1 cellular context compared by ENCODE assay signal in the genomic region with DNA sequence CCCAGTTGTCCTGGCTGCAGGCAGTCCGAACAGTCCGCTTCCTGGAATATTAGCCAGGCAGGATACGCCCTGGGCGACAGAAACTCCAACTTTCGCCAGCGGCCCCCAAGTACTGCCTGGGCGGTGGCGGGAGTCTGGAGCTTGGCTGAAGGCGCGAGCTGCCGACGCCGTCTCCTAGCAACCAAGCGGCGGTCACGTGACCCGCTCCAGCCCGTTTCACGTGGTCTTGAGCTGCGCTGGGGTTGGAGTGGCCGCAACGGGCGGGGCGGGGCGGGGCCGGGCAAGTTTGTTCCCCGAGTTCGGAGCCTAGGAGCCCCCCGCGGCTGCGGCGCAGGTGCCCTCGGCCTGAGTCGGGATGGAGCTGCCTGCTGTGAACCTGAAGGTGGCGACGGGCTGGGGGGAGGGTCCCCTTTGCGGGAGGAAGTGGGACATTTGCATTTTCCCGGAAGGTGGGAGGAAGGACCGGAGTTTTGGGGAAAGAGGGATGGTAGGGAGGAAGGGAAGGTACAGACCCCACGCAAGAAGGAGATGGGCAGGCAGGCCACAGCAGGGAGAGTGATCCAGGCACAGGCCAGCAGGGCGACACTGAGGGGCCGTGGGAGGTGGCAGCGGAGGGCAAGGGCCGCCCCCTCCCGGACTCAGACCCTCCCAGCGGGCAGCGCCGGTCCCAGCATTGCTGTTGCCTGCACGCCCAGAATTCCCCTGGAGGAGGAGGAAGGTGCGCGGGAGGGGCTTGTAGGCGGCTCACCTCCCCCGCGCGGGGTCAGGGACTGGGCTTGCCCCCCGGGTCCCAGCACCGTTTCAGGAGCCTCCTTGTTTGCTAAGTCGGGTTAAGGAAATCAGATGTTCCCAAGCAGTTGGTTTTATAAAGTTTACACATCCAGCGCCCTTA.
TF ChIP-seq lines count a peak whose summit lies in the region.

A gene with protein sequence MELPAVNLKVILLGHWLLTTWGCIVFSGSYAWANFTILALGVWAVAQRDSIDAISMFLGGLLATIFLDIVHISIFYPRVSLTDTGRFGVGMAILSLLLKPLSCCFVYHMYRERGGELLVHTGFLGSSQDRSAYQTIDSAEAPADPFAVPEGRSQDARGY (plus strand): TSS at position 283 of the 892 bp plus-strand sequence. CDS start 73 bp downstream, at position 356.

TF ChIP-seq in HepG2, 621 proteins besides CTCF, POLR2A, EP300 and RAD21 (continued from another document and continues in another):
- TF ChIP-seq, protein P1, sequence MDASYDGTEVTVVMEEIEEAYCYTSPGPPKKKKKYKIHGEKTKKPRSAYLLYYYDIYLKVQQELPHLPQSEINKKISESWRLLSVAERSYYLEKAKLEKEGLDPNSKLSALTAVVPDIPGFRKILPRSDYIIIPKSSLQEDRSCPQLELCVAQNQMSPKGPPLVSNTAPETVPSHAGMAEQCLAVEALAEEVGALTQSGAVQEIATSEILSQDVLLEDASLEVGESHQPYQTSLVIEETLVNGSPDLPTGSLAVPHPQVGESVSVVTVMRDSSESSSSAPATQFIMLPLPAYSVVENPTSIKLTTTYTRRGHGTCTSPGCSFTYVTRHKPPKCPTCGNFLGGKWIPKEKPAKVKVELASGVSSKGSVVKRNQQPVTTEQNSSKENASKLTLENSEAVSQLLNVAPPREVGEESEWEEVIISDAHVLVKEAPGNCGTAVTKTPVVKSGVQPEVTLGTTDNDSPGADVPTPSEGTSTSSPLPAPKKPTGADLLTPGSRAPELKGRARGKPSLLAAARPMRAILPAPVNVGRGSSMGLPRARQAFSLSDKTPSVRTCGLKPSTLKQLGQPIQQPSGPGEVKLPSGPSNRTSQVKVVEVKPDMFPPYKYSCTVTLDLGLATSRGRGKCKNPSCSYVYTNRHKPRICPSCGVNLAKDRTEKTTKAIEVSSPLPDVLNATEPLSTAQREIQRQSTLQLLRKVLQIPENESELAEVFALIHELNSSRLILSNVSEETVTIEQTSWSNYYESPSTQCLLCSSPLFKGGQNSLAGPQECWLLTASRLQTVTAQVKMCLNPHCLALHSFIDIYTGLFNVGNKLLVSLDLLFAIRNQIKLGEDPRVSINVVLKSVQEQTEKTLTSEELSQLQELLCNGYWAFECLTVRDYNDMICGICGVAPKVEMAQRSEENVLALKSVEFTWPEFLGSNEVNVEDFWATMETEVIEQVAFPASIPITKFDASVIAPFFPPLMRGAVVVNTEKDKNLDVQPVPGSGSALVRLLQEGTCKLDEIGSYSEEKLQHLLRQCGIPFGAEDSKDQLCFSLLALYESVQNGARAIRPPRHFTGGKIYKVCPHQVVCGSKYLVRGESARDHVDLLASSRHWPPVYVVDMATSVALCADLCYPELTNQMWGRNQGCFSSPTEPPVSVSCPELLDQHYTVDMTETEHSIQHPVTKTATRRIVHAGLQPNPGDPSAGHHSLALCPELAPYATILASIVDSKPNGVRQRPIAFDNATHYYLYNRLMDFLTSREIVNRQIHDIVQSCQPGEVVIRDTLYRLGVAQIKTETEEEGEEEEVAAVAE (CRISPR knock-in tag; IDR thresholded peaks at IDR 0.05; ENCODE audit: borderline replicate concordance): no peak
- TF ChIP-seq ZNF672 (CRISPR knock-in tag; IDR thresholded peaks at IDR 0.05): no peak
- TF ChIP-seq, protein P2, sequence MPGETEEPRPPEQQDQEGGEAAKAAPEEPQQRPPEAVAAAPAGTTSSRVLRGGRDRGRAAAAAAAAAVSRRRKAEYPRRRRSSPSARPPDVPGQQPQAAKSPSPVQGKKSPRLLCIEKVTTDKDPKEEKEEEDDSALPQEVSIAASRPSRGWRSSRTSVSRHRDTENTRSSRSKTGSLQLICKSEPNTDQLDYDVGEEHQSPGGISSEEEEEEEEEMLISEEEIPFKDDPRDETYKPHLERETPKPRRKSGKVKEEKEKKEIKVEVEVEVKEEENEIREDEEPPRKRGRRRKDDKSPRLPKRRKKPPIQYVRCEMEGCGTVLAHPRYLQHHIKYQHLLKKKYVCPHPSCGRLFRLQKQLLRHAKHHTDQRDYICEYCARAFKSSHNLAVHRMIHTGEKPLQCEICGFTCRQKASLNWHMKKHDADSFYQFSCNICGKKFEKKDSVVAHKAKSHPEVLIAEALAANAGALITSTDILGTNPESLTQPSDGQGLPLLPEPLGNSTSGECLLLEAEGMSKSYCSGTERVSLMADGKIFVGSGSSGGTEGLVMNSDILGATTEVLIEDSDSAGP (CRISPR knock-in tag; IDR thresholded peaks at IDR 0.05; ENCODE audit: borderline replicate concordance): peak; percentile 82; the same call in 1 of the 2 replicates
- no peak for TF ChIP-seq ZNF615 (CRISPR knock-in tag; IDR thresholded peaks at IDR 0.05; ENCODE audit: borderline replicate concordance)
- TF ChIP-seq, protein P3, sequence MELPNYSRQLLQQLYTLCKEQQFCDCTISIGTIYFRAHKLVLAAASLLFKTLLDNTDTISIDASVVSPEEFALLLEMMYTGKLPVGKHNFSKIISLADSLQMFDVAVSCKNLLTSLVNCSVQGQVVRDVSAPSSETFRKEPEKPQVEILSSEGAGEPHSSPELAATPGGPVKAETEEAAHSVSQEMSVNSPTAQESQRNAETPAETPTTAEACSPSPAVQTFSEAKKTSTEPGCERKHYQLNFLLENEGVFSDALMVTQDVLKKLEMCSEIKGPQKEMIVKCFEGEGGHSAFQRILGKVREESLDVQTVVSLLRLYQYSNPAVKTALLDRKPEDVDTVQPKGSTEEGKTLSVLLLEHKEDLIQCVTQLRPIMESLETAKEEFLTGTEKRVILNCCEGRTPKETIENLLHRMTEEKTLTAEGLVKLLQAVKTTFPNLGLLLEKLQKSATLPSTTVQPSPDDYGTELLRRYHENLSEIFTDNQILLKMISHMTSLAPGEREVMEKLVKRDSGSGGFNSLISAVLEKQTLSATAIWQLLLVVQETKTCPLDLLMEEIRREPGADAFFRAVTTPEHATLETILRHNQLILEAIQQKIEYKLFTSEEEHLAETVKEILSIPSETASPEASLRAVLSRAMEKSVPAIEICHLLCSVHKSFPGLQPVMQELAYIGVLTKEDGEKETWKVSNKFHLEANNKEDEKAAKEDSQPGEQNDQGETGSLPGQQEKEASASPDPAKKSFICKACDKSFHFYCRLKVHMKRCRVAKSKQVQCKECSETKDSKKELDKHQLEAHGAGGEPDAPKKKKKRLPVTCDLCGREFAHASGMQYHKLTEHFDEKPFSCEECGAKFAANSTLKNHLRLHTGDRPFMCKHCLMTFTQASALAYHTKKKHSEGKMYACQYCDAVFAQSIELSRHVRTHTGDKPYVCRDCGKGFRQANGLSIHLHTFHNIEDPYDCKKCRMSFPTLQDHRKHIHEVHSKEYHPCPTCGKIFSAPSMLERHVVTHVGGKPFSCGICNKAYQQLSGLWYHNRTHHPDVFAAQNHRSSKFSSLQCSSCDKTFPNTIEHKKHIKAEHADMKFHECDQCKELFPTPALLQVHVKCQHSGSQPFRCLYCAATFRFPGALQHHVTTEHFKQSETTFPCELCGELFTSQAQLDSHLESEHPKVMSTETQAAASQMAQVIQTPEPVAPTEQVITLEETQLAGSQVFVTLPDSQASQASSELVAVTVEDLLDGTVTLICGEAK (IDR thresholded peaks at IDR 0.05): no peak
- TF ChIP-seq, protein P3 (CRISPR knock-in tag; IDR thresholded peaks at IDR 0.05): 0 out of 2 replicates have a peak, but pooled peaks have one; percentile 26
- TF ChIP-seq ZNF224 (CRISPR knock-in tag; IDR thresholded peaks at IDR 0.05): no peak
- no peak for TF ChIP-seq ZNF329 (CRISPR knock-in tag; IDR thresholded peaks at IDR 0.05; ENCODE audit: low read depth)
- TF ChIP-seq JUN (CRISPR knock-in tag; IDR thresholded peaks at IDR 0.05): 0 out of 2 replicates have a peak, but pooled peaks have one; percentile 57
- TF ChIP-seq, protein P4, sequence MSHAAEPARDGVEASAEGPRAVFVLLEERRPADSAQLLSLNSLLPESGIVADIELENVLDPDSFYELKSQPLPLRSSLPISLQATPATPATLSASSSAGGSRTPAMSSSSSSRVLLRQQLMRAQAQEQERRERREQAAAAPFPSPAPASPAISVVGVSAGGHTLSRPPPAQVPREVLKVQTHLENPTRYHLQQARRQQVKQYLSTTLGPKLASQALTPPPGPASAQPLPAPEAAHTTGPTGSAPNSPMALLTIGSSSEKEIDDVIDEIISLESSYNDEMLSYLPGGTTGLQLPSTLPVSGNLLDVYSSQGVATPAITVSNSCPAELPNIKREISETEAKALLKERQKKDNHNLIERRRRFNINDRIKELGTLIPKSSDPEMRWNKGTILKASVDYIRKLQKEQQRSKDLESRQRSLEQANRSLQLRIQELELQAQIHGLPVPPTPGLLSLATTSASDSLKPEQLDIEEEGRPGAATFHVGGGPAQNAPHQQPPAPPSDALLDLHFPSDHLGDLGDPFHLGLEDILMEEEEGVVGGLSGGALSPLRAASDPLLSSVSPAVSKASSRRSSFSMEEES (CRISPR knock-in tag; IDR thresholded peaks at IDR 0.05): peak; percentile 61; the same call in 1 of the 2 replicates
- TF ChIP-seq ETV5 (CRISPR knock-in tag; IDR thresholded peaks at IDR 0.05; ENCODE audit: borderline replicate concordance): peak; percentile 13; the same call in 1 of the 2 replicates
- TF ChIP-seq ZNF678 (CRISPR knock-in tag; IDR thresholded peaks at IDR 0.05): no peak
- TF ChIP-seq POLR2AphosphoS5 (IDR thresholded peaks at IDR 0.05; ENCODE audit: low read depth, low read length): peak; percentile 62
- peak; percentile 53; the same call in 1 of the 2 replicates for TF ChIP-seq SETDB1 (CRISPR knock-in tag; IDR thresholded peaks at IDR 0.05; ENCODE audit: borderline replicate concordance)
- peak; percentile 96; the same call in 2 of the 3 replicates for TF ChIP-seq MXI1 (IDR thresholded peaks at IDR 0.05; ENCODE audit: borderline replicate concordance, low read depth, low read length)
- no peak for TF ChIP-seq CEBPG (CRISPR knock-in tag; IDR thresholded peaks at IDR 0.05)
- peak; percentile 43; the same call in 1 of the 2 replicates for TF ChIP-seq PITX1 (CRISPR knock-in tag; IDR thresholded peaks at IDR 0.05)
- TF ChIP-seq, protein P5, sequence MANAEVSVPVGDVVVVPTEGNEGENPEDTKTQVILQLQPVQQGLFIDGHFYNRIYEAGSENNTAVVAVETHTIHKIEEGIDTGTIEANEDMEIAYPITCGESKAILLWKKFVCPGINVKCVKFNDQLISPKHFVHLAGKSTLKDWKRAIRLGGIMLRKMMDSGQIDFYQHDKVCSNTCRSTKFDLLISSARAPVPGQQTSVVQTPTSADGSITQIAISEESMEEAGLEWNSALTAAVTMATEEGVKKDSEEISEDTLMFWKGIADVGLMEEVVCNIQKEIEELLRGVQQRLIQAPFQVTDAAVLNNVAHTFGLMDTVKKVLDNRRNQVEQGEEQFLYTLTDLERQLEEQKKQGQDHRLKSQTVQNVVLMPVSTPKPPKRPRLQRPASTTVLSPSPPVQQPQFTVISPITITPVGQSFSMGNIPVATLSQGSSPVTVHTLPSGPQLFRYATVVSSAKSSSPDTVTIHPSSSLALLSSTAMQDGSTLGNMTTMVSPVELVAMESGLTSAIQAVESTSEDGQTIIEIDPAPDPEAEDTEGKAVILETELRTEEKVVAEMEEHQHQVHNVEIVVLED (CRISPR knock-in tag; IDR thresholded peaks at IDR 0.05; ENCODE audit: borderline replicate concordance): peak; percentile 47; the same call in 1 of the 2 replicates
- TF ChIP-seq SOX6 (IDR thresholded peaks at IDR 0.05): no peak
- peak; percentile 36; the same call in 1 of the 2 replicates for TF ChIP-seq SOX6 (CRISPR knock-in tag; IDR thresholded peaks at IDR 0.05)
- TF ChIP-seq ZNF776 (CRISPR knock-in tag; IDR thresholded peaks at IDR 0.05): 0 out of 2 replicates have a peak, but pooled peaks have one; percentile 28
- TF ChIP-seq MAFG (CRISPR knock-in tag; IDR thresholded peaks at IDR 0.05): 0 out of 2 replicates have a peak, but pooled peaks have one; percentile 22
- TF ChIP-seq, protein P6, sequence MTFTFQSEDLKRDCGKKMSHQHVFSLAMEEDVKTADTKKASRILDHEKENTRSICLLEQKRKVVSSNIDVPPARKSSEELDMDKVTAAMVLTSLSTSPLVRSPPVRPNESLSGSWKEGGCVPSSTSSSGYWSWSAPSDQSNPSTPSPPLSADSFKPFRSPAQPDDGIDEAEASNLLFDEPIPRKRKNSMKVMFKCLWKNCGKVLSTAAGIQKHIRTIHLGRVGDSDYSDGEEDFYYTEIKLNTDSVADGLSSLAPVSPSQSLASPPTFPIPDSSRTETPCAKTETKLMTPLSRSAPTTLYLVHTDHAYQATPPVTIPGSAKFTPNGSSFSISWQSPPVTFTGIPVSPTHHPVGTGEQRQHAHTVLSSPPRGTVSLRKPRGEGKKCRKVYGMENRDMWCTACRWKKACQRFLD (CRISPR knock-in tag; IDR thresholded peaks at IDR 0.05; ENCODE audit: borderline replicate concordance): peak; percentile 24; the same call in 1 of the 2 replicates
- TF ChIP-seq, protein P7, sequence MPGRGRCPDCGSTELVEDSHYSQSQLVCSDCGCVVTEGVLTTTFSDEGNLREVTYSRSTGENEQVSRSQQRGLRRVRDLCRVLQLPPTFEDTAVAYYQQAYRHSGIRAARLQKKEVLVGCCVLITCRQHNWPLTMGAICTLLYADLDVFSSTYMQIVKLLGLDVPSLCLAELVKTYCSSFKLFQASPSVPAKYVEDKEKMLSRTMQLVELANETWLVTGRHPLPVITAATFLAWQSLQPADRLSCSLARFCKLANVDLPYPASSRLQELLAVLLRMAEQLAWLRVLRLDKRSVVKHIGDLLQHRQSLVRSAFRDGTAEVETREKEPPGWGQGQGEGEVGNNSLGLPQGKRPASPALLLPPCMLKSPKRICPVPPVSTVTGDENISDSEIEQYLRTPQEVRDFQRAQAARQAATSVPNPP (CRISPR knock-in tag; IDR thresholded peaks at IDR 0.05): 0 out of 2 replicates have a peak, but pooled peaks have one; percentile 17
- TF ChIP-seq GFI1 (CRISPR knock-in tag; IDR thresholded peaks at IDR 0.05; ENCODE audit: borderline replicate concordance): no peak
- peak; percentile 90 for TF ChIP-seq RFX1 (IDR thresholded peaks at IDR 0.05)
- peak; percentile 15; the same call in 1 of the 2 replicates for TF ChIP-seq ZBTB7B (CRISPR knock-in tag; IDR thresholded peaks at IDR 0.05)
- 0 out of 2 replicates have a peak, but pooled peaks have one; percentile 41 for TF ChIP-seq ZNF160 (CRISPR knock-in tag; IDR thresholded peaks at IDR 0.05)
